In the genomic region with DNA sequence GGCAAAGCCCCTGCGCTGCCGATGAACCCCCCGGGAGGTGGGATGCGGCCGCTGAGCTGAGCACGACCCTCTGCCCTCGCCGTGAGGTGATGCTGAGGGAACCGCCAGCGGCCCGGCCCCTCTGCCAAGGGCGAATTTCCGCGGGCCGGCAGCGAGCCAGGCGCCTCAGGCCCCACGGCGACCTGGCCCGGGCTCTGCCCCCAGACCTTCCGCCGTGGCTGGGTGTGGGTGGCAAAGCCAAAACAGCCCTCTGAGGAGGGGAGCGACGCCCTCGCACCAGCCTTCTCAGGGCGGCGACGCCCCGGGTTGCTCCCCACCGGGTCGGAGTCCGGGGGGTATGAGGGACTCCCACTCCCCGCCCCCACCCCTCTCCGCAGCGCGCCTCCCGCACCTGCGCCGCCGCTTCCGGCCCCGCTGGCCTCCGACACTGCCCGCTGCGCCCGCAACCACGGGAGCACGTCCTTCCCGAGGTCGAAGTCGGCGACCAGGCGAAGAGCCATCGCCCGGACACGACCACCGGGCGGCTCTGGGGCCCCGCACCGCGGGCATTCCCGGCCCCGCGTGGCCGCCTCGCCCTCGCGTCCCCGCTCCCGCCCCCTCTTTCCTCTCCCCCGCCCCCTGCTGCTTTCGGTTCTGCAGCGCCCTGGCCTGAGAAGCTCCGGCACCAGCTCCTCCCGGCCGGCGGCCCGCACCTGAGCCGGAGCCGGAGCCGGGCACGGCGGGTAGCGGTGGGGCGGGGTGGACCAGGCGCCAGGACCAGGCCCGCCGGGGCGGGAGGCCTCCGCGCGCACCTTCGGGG, we compare ENCODE assay signal across 8 cellular contexts. TPM values are rescaled to one million over a fixed set of nuclear protein-coding genes. Genes with fewer than 3 reads are reported as not detected.
DNase-seq lines count a peak whose midpoint lies in the region; ATAC-seq and TF ChIP-seq lines count a peak whose summit lies in the region.

A gene with protein sequence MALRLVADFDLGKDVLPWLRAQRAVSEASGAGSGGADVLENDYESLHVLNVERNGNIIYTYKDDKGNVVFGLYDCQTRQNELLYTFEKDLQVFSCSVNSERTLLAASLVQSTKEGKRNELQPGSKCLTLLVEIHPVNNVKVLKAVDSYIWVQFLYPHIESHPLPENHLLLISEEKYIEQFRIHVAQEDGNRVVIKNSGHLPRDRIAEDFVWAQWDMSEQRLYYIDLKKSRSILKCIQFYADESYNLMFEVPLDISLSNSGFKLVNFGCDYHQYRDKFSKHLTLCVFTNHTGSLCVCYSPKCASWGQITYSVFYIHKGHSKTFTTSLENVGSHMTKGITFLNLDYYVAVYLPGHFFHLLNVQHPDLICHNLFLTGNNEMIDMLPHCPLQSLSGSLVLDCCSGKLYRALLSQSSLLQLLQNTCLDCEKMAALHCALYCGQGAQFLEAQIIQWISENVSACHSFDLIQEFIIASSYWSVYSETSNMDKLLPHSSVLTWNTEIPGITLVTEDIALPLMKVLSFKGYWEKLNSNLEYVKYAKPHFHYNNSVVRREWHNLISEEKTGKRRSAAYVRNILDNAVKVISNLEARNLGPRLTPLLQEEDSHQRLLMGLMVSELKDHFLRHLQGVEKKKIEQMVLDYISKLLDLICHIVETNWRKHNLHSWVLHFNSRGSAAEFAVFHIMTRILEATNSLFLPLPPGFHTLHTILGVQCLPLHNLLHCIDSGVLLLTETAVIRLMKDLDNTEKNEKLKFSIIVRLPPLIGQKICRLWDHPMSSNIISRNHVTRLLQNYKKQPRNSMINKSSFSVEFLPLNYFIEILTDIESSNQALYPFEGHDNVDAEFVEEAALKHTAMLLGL (minus strand): TSS at position 528 of the 799 bp plus-strand sequence. CDS start 28 bp downstream, at position 500.

- intact Hi-C loops in cardiac septum (cut with DNase I) = loop anchor here (5.0 kb wide), 1 partner anchor 121 kb away; a partner anchor contains a TSS

- no peak within 1 kb of the TSS for H2BK12ac ChIP-seq in trophoblast cell (ENCODE audit: low read length)

- H2AK5ac ChIP-seq in trophoblast cell (ENCODE audit: low read length) = no peak within 1 kb of the TSS

- H3K4me1 ChIP-seq in trophoblast cell (ENCODE audit: control insufficient read depth in 1 of 2, insufficient read depth in 2 of 2, low read length in 2 of 2) = peaks cover 2 to 11% of the 10 kb centered on the region in 2 experiments

- H3K9me3 ChIP-seq in trophoblast cell (ENCODE audit: insufficient read depth, low read depth, low read length) = peaks cover 5% of the 10 kb centered on the region

- no peak for TF ChIP-seq CTCF in AG09309 (IDR thresholded peaks at IDR 0.05; ENCODE audit: control insufficient read depth, insufficient read depth, low read depth, low read length, missing control alignments)

- no peak within 1 kb of the TSS for H3K27ac ChIP-seq in trophoblast cell (ENCODE audit: low read depth, low read length)

- no peak within 1 kb of the TSS for H3K14ac ChIP-seq in trophoblast cell (ENCODE audit: low read length)

- no CpG with 5 or more reads among the region's 93 CpGs for WGBS in trophoblast cell (ENCODE audit: extremely low coverage, insufficient coverage, insufficient read length)

- no peaks in the 10 kb centered on the region for H3K79me1 ChIP-seq in trophoblast cell (ENCODE audit: low read length)

- TF ChIP-seq POLR2A in GM18951 (IDR thresholded peaks at IDR 0.05; ENCODE audit: extremely low read depth, insufficient read depth, insufficient read length) = peak; percentile 73

- no peaks in the 10 kb centered on the region for H3K79me2 ChIP-seq in trophoblast cell (ENCODE audit: control insufficient read depth, insufficient read depth, low read length, poor library complexity)

- peak; percentile 54 for ATAC-seq in HG03159 (IDR thresholded peaks at IDR 0.05; ENCODE audit: unreplicated experiment)
- peak; percentile 58 to 71 for ATAC-seq in activated naive CD4-positive, alpha-beta T cell treated with anti-CD3 and anti-CD28 coated beads, Interleukin-2, amount 50 U/mL, for 72 hours

- no peaks in the 10 kb centered on the region for H3K36me3 Mint-ChIP-seq in activated naive CD4-positive, alpha-beta T cell treated with anti-CD3 and anti-CD28 coated beads, Interleukin-2, amount 50 U/mL, for 72 hours

- peak within 1 kb of the TSS; percentile 100 for H3K4me2 ChIP-seq in trophoblast cell (ENCODE audit: low read length)

- H3K18ac ChIP-seq in trophoblast cell (ENCODE audit: low read length) = peak within 1 kb of the TSS; percentile 30

- no peaks in the 10 kb centered on the region for H3K9me3 Mint-ChIP-seq in activated naive CD4-positive, alpha-beta T cell treated with anti-CD3 and anti-CD28 coated beads, Interleukin-2, amount 50 U/mL, for 72 hours

- no peak within 1 kb of the TSS for H3K23ac ChIP-seq in trophoblast cell (ENCODE audit: low read length)

- peak within 1 kb of the TSS; percentile 52 for H4K8ac ChIP-seq in trophoblast cell (ENCODE audit: low read depth, low read length)

- H3K36me3 ChIP-seq in trophoblast cell (ENCODE audit: control insufficient read depth in 1 of 2, insufficient read depth in 2 of 2, low read length in 2 of 2) = no peaks in the 10 kb centered on the region

- in situ Hi-C loops in GM18951 (cut with MboI; ENCODE audit: low sequenced_read_pairs, unreplicated experiment) = no loop called here

- no peak within 1 kb of the TSS for H3K4ac ChIP-seq in trophoblast cell (ENCODE audit: low read depth, low read length)

- no peak within 1 kb of the TSS for H4K12ac ChIP-seq in trophoblast cell (ENCODE audit: low read depth, low read length)

- H2BK120ac ChIP-seq in trophoblast cell (ENCODE audit: insufficient read depth, low read length, poor library complexity) = peak within 1 kb of the TSS; percentile 45

- peak within 1 kb of the TSS; percentile 53 for H2AFZ ChIP-seq in trophoblast cell (ENCODE audit: insufficient read depth, low read length, poor library complexity)

- H3K27me3 ChIP-seq in trophoblast cell (ENCODE audit: insufficient read depth, low read length) = peaks cover 14% of the 10 kb centered on the region

- H2BK5ac ChIP-seq in trophoblast cell (ENCODE audit: low read depth, low read length, poor library complexity) = no peak within 1 kb of the TSS

- H3K4me3 ChIP-seq in AG09309 (ENCODE audit: control insufficient read depth, low read depth, low read length) = peak within 1 kb of the TSS; percentile 65
- H3K4me3 ChIP-seq in trophoblast cell (ENCODE audit: low read depth, low read length) = peak within 1 kb of the TSS; percentile 80

- DNase-seq in AG09309 (ENCODE audit: low read depth) (no peak), RPMI7951 (ENCODE audit: low read depth) (peak; percentile 54), cardiac septum (ENCODE audit: low spot score) (peak; percentile 91), trophoblast cell (peak; percentile 35 to 71), HK-2 (ENCODE audit: unreplicated experiment) (no peak)
- DNase-seq in activated naive CD4-positive, alpha-beta T cell treated with anti-CD3 and anti-CD28 coated beads, Interleukin-2, amount 50 U/mL, for 72 hours (ENCODE audit: low spot score in 2 of 2) = peak; percentile 30 to 64

- H3K27ac Mint-ChIP-seq in activated naive CD4-positive, alpha-beta T cell treated with anti-CD3 and anti-CD28 coated beads, Interleukin-2, amount 50 U/mL, for 72 hours = no peak within 1 kb of the TSS

- H3K9ac ChIP-seq in trophoblast cell (ENCODE audit: low read length) = peak within 1 kb of the TSS; percentile 60

- peak within 1 kb of the TSS; percentile 28 for H4K91ac ChIP-seq in trophoblast cell (ENCODE audit: low read depth, low read length)

RNA-seq across cellular contexts. Expression of the gene that starts here (rescaled TPM):
- total RNA-seq in RPMI7951 (2014; rRNA removed; shearing (Covaris generic)) = 4.3 and 7.4 TPM in 2 replicates
- 1 to 10 TPM; 1.2 to 4.1 TPM for total RNA-seq in activated naive CD4-positive, alpha-beta T cell treated with anti-CD3 and anti-CD28 coated beads, Interleukin-2, amount 50 U/mL, for 72 hours
- total RNA-seq in cardiac septum = 7.2 TPM
- polyA plus RNA-seq in trophoblast cell (2013) = 0.12 and 0.21 TPM in 2 replicates

Comparison
In these comparisons a context has a peak if more than half of its experiments do, and no peak if none do; other contexts are left out.
1. DNase-seq: peak in RPMI7951 (single experiment), activated naive CD4-positive, alpha-beta T cell treated with anti-CD3 and anti-CD28 coated beads, Interleukin-2, amount 50 U/mL, for 72 hours (2 of 2), cardiac septum (single experiment) and trophoblast cell (2 of 2); none in AG09309 (single experiment) and HK-2 (single experiment).